8 cellular contexts compared by ENCODE assay signal in genomic region chr1:171251741-171252300, GRCh38. TPM values are rescaled to one million over a fixed set of nuclear protein-coding genes. Genes with fewer than 3 reads are reported as not detected.
DNase-seq lines count a peak whose midpoint lies in the region; ATAC-seq, FAIRE-seq and TF ChIP-seq lines count a peak whose summit lies in the region.

No MANE protein-coding gene starts in this region.

- H3K9me2 ChIP-seq in SK-N-SH = no peaks in the 10 kb centered on the region

- H2AK5ac ChIP-seq in H1 (ENCODE audit: low read depth, low read length) = no peak overlapping the region

- no peak overlapping the region for H2BK12ac ChIP-seq in H1 (ENCODE audit: low read depth, low read length)

- H3K9ac ChIP-seq in SK-N-SH (no peak overlapping the region), H1 (replicated peaks in 1 of 4; ENCODE audit: extremely low read depth in 1 of 4, low read depth in 3 of 4, low read length in 3 of 4) (no peak overlapping the region)

- H3K4me1 ChIP-seq in SK-N-SH (ENCODE audit: control insufficient read depth in 1 of 2, insufficient read depth in 2 of 2, low read depth in 1 of 2, low read length in 1 of 2) (peaks cover 0 to 5% of the 10 kb centered on the region in 2 experiments; a peak in 2 of 4 replicates), H1 (replicated peaks in 1 of 4; ENCODE audit: control insufficient read depth in 3 of 4, insufficient read depth in 4 of 4, low read length in 3 of 4) (peaks cover 3 to 12% (median 10%) of the 10 kb centered on the region in 4 experiments), mucosa of descending colon (ENCODE audit: low read depth) (peaks cover under 1% of the 10 kb centered on the region)

- peaks cover 7% of the 10 kb centered on the region for H3F3A ChIP-seq in SK-N-SH (replicated peaks; ENCODE audit: insufficient read depth)

- no peak overlapping the region for H3K56ac ChIP-seq in H1 (replicated peaks; ENCODE audit: insufficient read length, low read depth, low read length)

- H3K27ac ChIP-seq in SK-N-SH (ENCODE audit: low read depth in 2 of 2, low read length in 1 of 2) (no peak overlapping the region), H1 (ENCODE audit: low read depth, low read length) (no peak overlapping the region)

- POLR2A ChIA-PET in SK-N-SH (lab: Yijun Ruan, JAX) = no interaction called here
- POLR2A ChIA-PET in H1 (lab: Charles Lee; ENCODE audit: partially characterized antibody) = interaction anchor here (2.2 kb wide), 1 partner anchor 62 kb away, joined by 6 read pairs; the partner anchor contains the start of gene FMO4

- TF ChIP-seq EP300 in SK-N-SH (IDR thresholded peaks at IDR 0.05; ENCODE audit: borderline replicate concordance in 1 of 2, low read depth in 1 of 2, low read length in 1 of 2) (no peak), H1 (IDR thresholded peaks at IDR 0.05; ENCODE audit: borderline replicate concordance in 1 of 2, low read depth in 2 of 2, low read length in 2 of 2) (no peak)

- FAIRE-seq in H1 (lab: Jason Lieb, UNC) (no peak), RCC 7860 (lab: Jason Lieb, UNC) (no peak)

- H3K23me2 ChIP-seq in H1 (ENCODE audit: low read depth, low read length) = no peaks in the 10 kb centered on the region; the same call in 1 of the 2 replicates

- H3K27me3 ChIP-seq in SK-N-SH (ENCODE audit: insufficient read depth) (peaks cover 67% of the 10 kb centered on the region; the same call in 1 of the 2 replicates), H1 (replicated peaks in 1 of 4; ENCODE audit: control insufficient read depth in 3 of 4, extremely low read depth in 1 of 4, insufficient read depth in 3 of 4, low read length in 3 of 4) (peaks cover 0 to 2% (median 0%) of the 10 kb centered on the region in 4 experiments; a peak in 3 of 7 replicates)

- peak overlapping the region; percentile 77; the same call in 1 of the 2 replicates for H2AFZ ChIP-seq in SK-N-SH (ENCODE audit: low read depth)
- peak overlapping the region; percentile 60; the same call in 1 of the 2 replicates for H2AFZ ChIP-seq in H1 (ENCODE audit: low read length)

- CTCF ChIA-PET in SK-N-SH (lab: Yijun Ruan, JAX) (interaction anchor here (1.6 to 1.7 kb wide), 2 partner anchors 25 to 62 kb away, joined by 5 to 7 read pairs; partner anchors contain the start of gene FMO4), H1 (lab: Charles Lee; ENCODE audit: partially characterized antibody) (interaction anchor here (0.7 to 11.5 kb wide), 24 partner anchors 8 to 285 kb away, joined by 3 to 78 read pairs (median 4); partner anchors contain the start of gene FMO4)

- no peak overlapping the region; the same call in 1 of the 2 replicates for H2BK20ac ChIP-seq in H1 (ENCODE audit: low read length)

- H3K4me2 ChIP-seq in SK-N-SH (peak overlapping the region; percentile 96), H1 (ENCODE audit: insufficient read depth in 1 of 2, low read depth in 2 of 2, low read length in 2 of 2) (peak overlapping the region; percentile 93 to 95)

- no peaks in the 10 kb centered on the region for H3K9me3 ChIP-seq in SK-N-SH
- H3K9me3 ChIP-seq in H1 (ENCODE audit: insufficient read depth in 2 of 2, low read depth in 1 of 2, low read length in 1 of 2) = no peaks in the 10 kb centered on the region
- no peaks in the 10 kb centered on the region for H3K9me3 ChIP-seq in mucosa of descending colon

- H3K79me2 ChIP-seq in SK-N-SH (ENCODE audit: insufficient read depth) = no peaks in the 10 kb centered on the region
- no peaks in the 10 kb centered on the region for H3K79me2 ChIP-seq in H1 (ENCODE audit: control insufficient read depth in 1 of 2, insufficient read depth in 2 of 2, low read length in 2 of 2)

- intact Hi-C loops in mucosa of descending colon (cut with DNase I, micrococcal nuclease) = no loop called here

- no peak overlapping the region for H3K23ac ChIP-seq in H1 (ENCODE audit: insufficient read length)

- 7% methylated on average over 12 of the region's 14 CpGs for WGBS in SK-N-SH (ENCODE audit: low lambda C conversion rate)
- WGBS in H1 (ENCODE audit: extremely low coverage in 1 of 2, insufficient coverage in 1 of 2, insufficient read length in 1 of 2, insufficient replicate concordance in 2 of 2, low coverage in 1 of 2, low lambda C conversion rate in 2 of 2, missing lambda C conversion rate in 1 of 2), 2 experiments = 26% methylated on average over 14 of the region's 14 CpGs; no CpG with 5 or more reads in 1 of the 2 experiments

- H3K4ac ChIP-seq in H1 (replicated peaks; ENCODE audit: insufficient read length, low read depth, low read length) = no peak overlapping the region

- H3K18ac ChIP-seq in H1 (ENCODE audit: extremely low read depth, low read length) = no peak overlapping the region; the same call in 1 of the 2 replicates

- no peaks in the 10 kb centered on the region for H3K36me3 ChIP-seq in SK-N-SH (replicated peaks in 1 of 2; ENCODE audit: control insufficient read depth in 1 of 2, insufficient read depth in 2 of 2, low read length in 1 of 2)
- H3K36me3 ChIP-seq in H1 (ENCODE audit: control insufficient read depth in 2 of 4, insufficient read depth in 4 of 4, low read length in 3 of 4) = no peaks in the 10 kb centered on the region
- no peaks in the 10 kb centered on the region for H3K36me3 ChIP-seq in mucosa of descending colon (ENCODE audit: low read depth)

- TF ChIP-seq CTCF in SK-N-SH (IDR thresholded peaks at IDR 0.05) = peak; percentile 67
- peak; percentile 20 to 66 (median 59); a peak in 2 of 4 replicates for TF ChIP-seq CTCF in H1 (IDR thresholded peaks at IDR 0.05; ENCODE audit: control extremely low read depth in 1 of 3, insufficient read depth in 1 of 3, low read depth in 1 of 3, low read length in 3 of 3)
- peak; percentile 36 for TF ChIP-seq CTCF in mucosa of descending colon (IDR thresholded peaks at IDR 0.05)

- H2BK5ac ChIP-seq in H1 (ENCODE audit: low read depth, low read length) = no peak overlapping the region

- peak overlapping the region; percentile 50 to 64 for H3K4me3 ChIP-seq in SK-N-SH (ENCODE audit: low read depth in 2 of 2, low read length in 1 of 2)
- H3K4me3 ChIP-seq in H1 (ENCODE audit: extremely low read depth in 1 of 4, insufficient read depth in 2 of 4, low read depth in 3 of 4, low read length in 4 of 4) = peak overlapping the region; percentile 19 to 59 (median 56); a peak in 6 of 8 replicates
- no peak overlapping the region for H3K4me3 ChIP-seq in mucosa of descending colon

- H4K91ac ChIP-seq in H1 (replicated peaks; ENCODE audit: insufficient read length, low read length) = no peak overlapping the region

- H3K79me1 ChIP-seq in H1 (ENCODE audit: low read depth, low read length) = no peaks in the 10 kb centered on the region

- H3K14ac ChIP-seq in H1 (ENCODE audit: insufficient read length) = no peak overlapping the region

- no peaks in the 10 kb centered on the region for H4K20me1 ChIP-seq in SK-N-SH (ENCODE audit: insufficient read depth)
- H4K20me1 ChIP-seq in H1 (replicated peaks in 1 of 2; ENCODE audit: control insufficient read depth in 1 of 2, insufficient read depth in 2 of 2, low read length in 2 of 2) = no peaks in the 10 kb centered on the region

- no peak overlapping the region for H4K8ac ChIP-seq in H1 (ENCODE audit: extremely low read depth, insufficient read depth, low read length)

- H2BK120ac ChIP-seq in H1 (replicated peaks; ENCODE audit: low read depth, low read length) = no peak overlapping the region

- DNase-seq in stimulated activated CD4-positive, alpha-beta T cell treated with anti-CD3 and anti-CD28 coated beads, Interleukin-1b, Interleukin-23, amount 100 ng/mL, for 48 hours = peak; percentile 31
- DNase-seq in stimulated activated CD4-positive, alpha-beta T cell treated with anti-CD3 and anti-CD28 coated beads, Interleukin-4, amount 100 ng/mL, for 24 hours = no peak
- DNase-seq in SK-N-SH (peak; percentile 31), H1 (ENCODE audit: low read depth in 1 of 2, low spot score in 2 of 2) (no peak), mucosa of descending colon (peak; percentile 48 to 53 (median 52)), RCC 7860 (ENCODE audit: low spot score) (no peak)

- TF ChIP-seq POLR2A in H1 (IDR thresholded peaks at IDR 0.05; ENCODE audit: control extremely low read depth in 1 of 2, low read depth in 2 of 2, low read length in 2 of 2) = no peak

- TF ChIP-seq RAD21 in SK-N-SH (IDR thresholded peaks at IDR 0.05; ENCODE audit: low read length) (no peak), H1 (IDR thresholded peaks at IDR 0.05 in 1 of 2, conservative IDR thresholded peaks at IDR 0.05 in 1 of 2; ENCODE audit: low read depth in 2 of 2, low read length in 2 of 2) (peak; percentile 14 to 39; a peak in 2 of 4 replicates)

- H4K5ac ChIP-seq in H1 (ENCODE audit: insufficient read length, low read depth, low read length) = no peak overlapping the region

- ATAC-seq in HG03280 (IDR thresholded peaks at IDR 0.05; ENCODE audit: unreplicated experiment) = peak; percentile 26
- peak; percentile 60 for ATAC-seq in mucosa of descending colon
- ATAC-seq in HG03159 (IDR thresholded peaks at IDR 0.05; ENCODE audit: unreplicated experiment) = no peak

- no peak overlapping the region for H2BK15ac ChIP-seq in H1 (ENCODE audit: low read length)

TF ChIP-seq in SK-N-SH, 30 proteins besides CTCF, POLR2A, EP300 and RAD21:
- TF ChIP-seq SMC3 (IDR thresholded peaks at IDR 0.05; ENCODE audit: low read depth, low read length) (peak; percentile 14; the same call in 1 of the 2 replicates), RFX5 (IDR thresholded peaks at IDR 0.05; ENCODE audit: low read length) (no peak)

TF ChIP-seq in H1, 55 proteins besides CTCF, POLR2A, EP300 and RAD21:
- TF ChIP-seq RFX5 (IDR thresholded peaks at IDR 0.05; ENCODE audit: borderline replicate concordance, low read depth, low read length) (no peak), HDAC6 (IDR thresholded peaks at IDR 0.05; ENCODE audit: low read depth, low read length) (no peak), TAF7 (optimal IDR thresholded peaks at IDR 0.05; ENCODE audit: borderline replicate concordance, low read depth, low read length) (no peak)

RNA-seq across cellular contexts. Expression of gene FMO1, which starts 3.5 kb away (rescaled TPM):
- polyA plus RNA-seq in SK-N-SH (2012; rRNA removed) = not detected in 2 replicates
- not detected in 2 replicates for polyA plus RNA-seq in SK-N-SH (2012; cell fraction: cytosol; rRNA removed)
- polyA plus RNA-seq in SK-N-SH (2012; cell fraction: nucleus; rRNA removed) = not detected in 2 replicates
- 0.36 TPM in 1 of 2 replicates, not detected in the other for total RNA-seq in H1 (2021; fragmentation: NEBNext Ultra II Directional; extraction: Animal tissue kit (Norgen Biotek cat#: 25700))
- polyA plus RNA-seq in H1 (2011; rRNA removed) = 0.03 and 0.11 TPM in 2 replicates
- polyA plus RNA-seq in H1 (2011; cell fraction: cytosol; rRNA removed) = 0.13 TPM
- 0.77 TPM for polyA plus RNA-seq in H1 (2011; cell fraction: nucleus; rRNA removed)
- 0.11 to 0.27 TPM in 2 of 4 replicates, not detected in the others for polyA plus RNA-seq in H1 (2012, experiment 1 of 2)
- polyA plus RNA-seq in H1 (2012, experiment 2 of 2) = not detected
- polyA plus RNA-seq in H1 (2013, experiment 1 of 2) = 0.02 TPM
- 0.04 TPM for polyA plus RNA-seq in H1 (2013, experiment 2 of 2)
- 0.47 TPM in 1 of 2 replicates, not detected in the other for polyA minus RNA-seq in H1 (2011; rRNA and poly(A)+ RNA removed)
- not detected for polyA minus RNA-seq in H1 (2011; cell fraction: cytosol; rRNA and poly(A)+ RNA removed)
- polyA minus RNA-seq in H1 (2011; cell fraction: nucleus; rRNA and poly(A)+ RNA removed) = not detected
- not detected for total RNA-seq in mucosa of descending colon

Comparison
In these comparisons a context has a peak if more than half of its experiments do, and no peak if none do; other contexts are left out.
1. DNase-seq: peak in stimulated activated CD4-positive, alpha-beta T cell treated with anti-CD3 and anti-CD28 coated beads, Interleukin-1b, Interleukin-23, amount 100 ng/mL, for 48 hours (single experiment), SK-N-SH (single experiment) and mucosa of descending colon (3 of 3); none in stimulated activated CD4-positive, alpha-beta T cell treated with anti-CD3 and anti-CD28 coated beads, Interleukin-4, amount 100 ng/mL, for 24 hours (single experiment), H1 (0 of 2) and RCC 7860 (single experiment).
2. Peak in every context shown above with its lines, with median percentiles within 50 percentile points of each other: CTCF ChIP-seq.